In the genomic region with DNA sequence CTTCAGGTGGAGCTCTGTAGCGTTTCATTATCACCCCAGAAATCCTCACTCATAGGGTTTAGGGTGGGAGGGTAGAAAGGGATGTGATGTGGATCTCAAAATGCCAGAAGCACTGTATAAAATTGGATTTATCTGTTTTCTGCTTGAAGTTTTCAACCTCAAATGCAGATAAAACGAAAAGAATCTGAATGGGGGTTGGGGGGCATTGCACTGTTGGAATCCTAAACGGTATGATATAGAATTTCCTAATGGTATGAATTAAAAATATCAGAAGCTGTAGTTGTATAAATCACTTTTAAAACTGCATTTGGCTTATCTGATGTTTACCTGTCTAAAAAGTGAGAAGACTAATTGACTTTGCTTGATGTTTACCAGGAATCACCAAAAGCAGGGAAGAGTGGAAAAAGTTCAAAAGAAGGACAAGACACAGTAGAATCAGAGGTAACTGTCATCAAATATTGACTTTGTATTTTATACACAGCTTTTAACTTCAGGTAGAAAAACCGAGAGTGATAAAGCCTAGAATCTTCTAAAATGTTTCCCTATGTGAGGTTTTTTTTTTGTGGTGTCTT, we compare ENCODE assay signal across 9 cellular contexts. TPM values are rescaled to one million over a fixed set of nuclear protein-coding genes. Genes with fewer than 3 reads are reported as not detected.
A peak's percentile ranks its signal among the peaks of the same experiment; 100 is the strongest.
DNase-seq lines count a peak whose midpoint lies in the region; ATAC-seq and TF ChIP-seq lines count a peak whose summit lies in the region.
"Had no signal": no experiment of that assay in that cellular context is flagged by ENCODE, and none has a peak within 500 bp of the region (broad histone marks: within the 10 kb centered on the region; RNA-seq: fewer than 3 reads in every experiment).

No MANE protein-coding gene starts in this region.

- H3K27ac ChIP-seq in neural progenitor cell, result no peak overlapping the region

- H3K4me3 Mint-ChIP-seq in CD14-positive monocyte, result peak overlapping the region; percentile 90 to 92
- H3K4me3 Mint-ChIP-seq in neural progenitor cell, result peak overlapping the region; percentile 96

- H2AFZ ChIP-seq in neural progenitor cell (replicated peaks), result peak overlapping the region; percentile 80

- peaks cover 17% of the 10 kb centered on the region for H3K4me1 Mint-ChIP-seq in CD14-positive monocyte
- peaks cover 14% of the 10 kb centered on the region for H3K4me1 Mint-ChIP-seq in neural progenitor cell

- H3K9me3 ChIP-seq in NT2/D1 (ENCODE audit: insufficient read depth, low read length), result no peaks in the 10 kb centered on the region
- no peaks in the 10 kb centered on the region for H3K9me3 ChIP-seq in endocrine pancreas (ENCODE audit: control insufficient read depth, low read length)
- no peaks in the 10 kb centered on the region for H3K9me3 ChIP-seq in neural progenitor cell (ENCODE audit: low read depth)

- peaks cover 17% of the 10 kb centered on the region for H3F3A ChIP-seq in neural progenitor cell (ENCODE audit: low read depth)

- intact Hi-C loops in CD14-positive monocyte (cut with micrococcal nuclease), result loop anchor here (10.0 kb wide), 1 partner anchor 182 kb away; no protein-coding TSS in a partner anchor

- no peaks in the 10 kb centered on the region for H3K4me1 ChIP-seq in NT2/D1 (ENCODE audit: insufficient read depth, insufficient read length)
- peaks cover 4% of the 10 kb centered on the region for H3K4me1 ChIP-seq in endocrine pancreas (ENCODE audit: control insufficient read depth, insufficient read depth, low read length)
- H3K4me1 ChIP-seq in neural progenitor cell, result peaks cover 5% of the 10 kb centered on the region

- TF ChIP-seq POLR2A in GM18505 (IDR thresholded peaks at IDR 0.05; ENCODE audit: borderline replicate concordance, extremely low read depth, insufficient read depth, insufficient read length), result no peak

- peaks cover 13% of the 10 kb centered on the region for H4K20me1 ChIP-seq in neural progenitor cell (ENCODE audit: low read depth)

- ATAC-seq in GM19463 (IDR thresholded peaks at IDR 0.05; ENCODE audit: unreplicated experiment) (no peak), GM19467 (IDR thresholded peaks at IDR 0.05; ENCODE audit: unreplicated experiment) (no peak), HG02759 (IDR thresholded peaks at IDR 0.05; ENCODE audit: unreplicated experiment) (no peak), GM18505 (IDR thresholded peaks at IDR 0.05; ENCODE audit: unreplicated experiment) (no peak)

- H3K9ac ChIP-seq in NT2/D1 (ENCODE audit: insufficient read length, low read depth) (peak overlapping the region; percentile 72), endocrine pancreas (ENCODE audit: control insufficient read depth, insufficient read depth, low read length) (peak overlapping the region; percentile 38), neural progenitor cell (peak overlapping the region; percentile 18)

- peaks cover 5% of the 10 kb centered on the region for H3K79me2 ChIP-seq in neural progenitor cell (ENCODE audit: low read depth)

- peaks cover 40 to 59% (median 49%) of the 10 kb centered on the region in 3 donors for H3K27me3 Mint-ChIP-seq in CD14-positive monocyte (ENCODE audit: low read depth in 3 of 3)
- peaks cover 9% of the 10 kb centered on the region for H3K27me3 Mint-ChIP-seq in neural progenitor cell (ENCODE audit: insufficient read depth, low read depth)

- H3K36me3 Mint-ChIP-seq in CD14-positive monocyte (peaks cover 39% of the 10 kb centered on the region in 2 donors), neural progenitor cell (peaks cover 11% of the 10 kb centered on the region)

- TF ChIP-seq CTCF in CD14-positive monocyte (IDR thresholded peaks at IDR 0.05) (no peak), neural progenitor cell (IDR thresholded peaks at IDR 0.05) (no peak)

- H3K27ac Mint-ChIP-seq in CD14-positive monocyte (peak overlapping the region in 6 of 7 donors; percentile 35 to 89 (median 80)), neural progenitor cell (peak overlapping the region; percentile 26)

- H3K4me3 ChIP-seq in NT2/D1 (ENCODE audit: insufficient read length, low read depth) (peak overlapping the region; percentile 46), endocrine pancreas (ENCODE audit: control insufficient read depth, insufficient read depth, low read length) (peak overlapping the region; percentile 72), neural progenitor cell (peak overlapping the region; percentile 95)

- H3K27me3 ChIP-seq in NT2/D1 (ENCODE audit: insufficient read depth, insufficient read length), result no peaks in the 10 kb centered on the region
- no peaks in the 10 kb centered on the region for H3K27me3 ChIP-seq in endocrine pancreas (ENCODE audit: control insufficient read depth, insufficient read depth, low read length)
- peaks cover 30% of the 10 kb centered on the region for H3K27me3 ChIP-seq in neural progenitor cell

- DNase-seq in CD14-positive monocyte (ENCODE audit: low spot score) (no peak), NT2/D1 (ENCODE audit: low read depth, low spot score) (no peak), neural progenitor cell (ENCODE audit: low spot score) (no peak)
- DNase-seq: NCI-H510A had no signal

- peaks cover 23% of the 10 kb centered on the region for H3K36me3 ChIP-seq in NT2/D1 (ENCODE audit: insufficient read depth, insufficient read length, low read length)
- no peaks in the 10 kb centered on the region for H3K36me3 ChIP-seq in endocrine pancreas (ENCODE audit: control insufficient read depth, insufficient read depth, low read length)
- no peaks in the 10 kb centered on the region for H3K36me3 ChIP-seq in neural progenitor cell

- H3K4me2 ChIP-seq in neural progenitor cell, result peak overlapping the region; percentile 84

- H3K9me3 Mint-ChIP-seq in CD14-positive monocyte, result peaks cover 0 to 25% (median 2%) of the 10 kb centered on the region in 7 donors
- no peaks in the 10 kb centered on the region for H3K9me3 Mint-ChIP-seq in neural progenitor cell

RNA-seq across cellular contexts. Expression of gene PPP2R5C, which starts 1.1 kb away (rescaled TPM):
- polyA plus RNA-seq in CD14-positive monocyte, result 10 to 100 TPM; 61.9 to 64.0 TPM
- 113 and 183 TPM in 2 replicates for total RNA-seq in neural progenitor cell (ENCODE audit: low replicate concordance)

Comparison
In these comparisons a context has a peak if more than half of its experiments do, and no peak if none do; other contexts are left out.
1. H3K9ac ChIP-seq: peak in every context shown above with its lines; median percentile 72 in NT2/D1; 38 in endocrine pancreas; 18 in neural progenitor cell.